Comparison of ENCODE assay signal across 1 cellular context in the genomic region with DNA sequence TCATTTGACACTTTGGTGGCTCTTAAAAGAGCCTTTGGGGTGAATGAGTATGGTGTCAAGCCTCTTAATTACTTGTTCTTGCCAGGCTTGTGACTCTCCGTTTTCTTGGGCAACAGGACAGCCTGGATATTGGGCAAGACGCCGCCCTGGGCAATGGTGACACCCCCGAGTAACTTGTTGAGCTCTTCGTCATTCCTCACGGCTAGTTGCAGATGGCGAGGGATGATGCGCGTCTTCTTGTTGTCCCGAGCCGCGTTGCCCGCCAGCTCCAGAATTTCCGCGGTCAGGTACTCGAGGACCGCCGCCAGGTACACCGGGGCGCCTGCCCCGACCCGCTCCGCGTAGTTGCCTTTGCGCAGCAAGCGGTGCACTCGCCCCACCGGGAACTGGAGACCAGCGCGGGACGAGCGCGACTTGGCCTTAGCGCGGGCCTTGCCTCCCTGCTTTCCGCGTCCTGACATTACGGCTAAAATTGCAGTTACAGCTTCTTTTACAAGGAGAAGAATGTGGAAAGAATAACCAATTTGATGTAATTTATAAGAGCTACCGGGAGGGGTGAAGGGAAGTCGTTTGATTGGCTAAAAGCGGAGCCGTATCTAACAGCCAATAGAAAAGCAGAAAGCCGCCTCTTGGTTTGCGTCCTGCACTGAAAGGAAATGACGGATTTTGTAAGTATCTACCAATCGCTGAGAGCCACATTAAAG.
A peak's percentile ranks its signal among the peaks of the same experiment; 100 is the strongest.
TF ChIP-seq lines count a peak whose summit lies in the region.

No MANE protein-coding gene starts in this region.

TF ChIP-seq in HepG2, 621 proteins besides CTCF, POLR2A, EP300 and RAD21 (continued from another document and continues in another):
- TF ChIP-seq, protein P1, sequence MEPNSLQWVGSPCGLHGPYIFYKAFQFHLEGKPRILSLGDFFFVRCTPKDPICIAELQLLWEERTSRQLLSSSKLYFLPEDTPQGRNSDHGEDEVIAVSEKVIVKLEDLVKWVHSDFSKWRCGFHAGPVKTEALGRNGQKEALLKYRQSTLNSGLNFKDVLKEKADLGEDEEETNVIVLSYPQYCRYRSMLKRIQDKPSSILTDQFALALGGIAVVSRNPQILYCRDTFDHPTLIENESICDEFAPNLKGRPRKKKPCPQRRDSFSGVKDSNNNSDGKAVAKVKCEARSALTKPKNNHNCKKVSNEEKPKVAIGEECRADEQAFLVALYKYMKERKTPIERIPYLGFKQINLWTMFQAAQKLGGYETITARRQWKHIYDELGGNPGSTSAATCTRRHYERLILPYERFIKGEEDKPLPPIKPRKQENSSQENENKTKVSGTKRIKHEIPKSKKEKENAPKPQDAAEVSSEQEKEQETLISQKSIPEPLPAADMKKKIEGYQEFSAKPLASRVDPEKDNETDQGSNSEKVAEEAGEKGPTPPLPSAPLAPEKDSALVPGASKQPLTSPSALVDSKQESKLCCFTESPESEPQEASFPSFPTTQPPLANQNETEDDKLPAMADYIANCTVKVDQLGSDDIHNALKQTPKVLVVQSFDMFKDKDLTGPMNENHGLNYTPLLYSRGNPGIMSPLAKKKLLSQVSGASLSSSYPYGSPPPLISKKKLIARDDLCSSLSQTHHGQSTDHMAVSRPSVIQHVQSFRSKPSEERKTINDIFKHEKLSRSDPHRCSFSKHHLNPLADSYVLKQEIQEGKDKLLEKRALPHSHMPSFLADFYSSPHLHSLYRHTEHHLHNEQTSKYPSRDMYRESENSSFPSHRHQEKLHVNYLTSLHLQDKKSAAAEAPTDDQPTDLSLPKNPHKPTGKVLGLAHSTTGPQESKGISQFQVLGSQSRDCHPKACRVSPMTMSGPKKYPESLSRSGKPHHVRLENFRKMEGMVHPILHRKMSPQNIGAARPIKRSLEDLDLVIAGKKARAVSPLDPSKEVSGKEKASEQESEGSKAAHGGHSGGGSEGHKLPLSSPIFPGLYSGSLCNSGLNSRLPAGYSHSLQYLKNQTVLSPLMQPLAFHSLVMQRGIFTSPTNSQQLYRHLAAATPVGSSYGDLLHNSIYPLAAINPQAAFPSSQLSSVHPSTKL (CRISPR knock-in tag; IDR thresholded peaks at IDR 0.05): no peak
- TF ChIP-seq ZNF292 (CRISPR knock-in tag; IDR thresholded peaks at IDR 0.05; ENCODE audit: borderline replicate concordance, low read depth) (no peak), ZNF547 (CRISPR knock-in tag; IDR thresholded peaks at IDR 0.05) (peak; percentile 52; the same call in 1 of the 2 replicates), PHF21A (CRISPR knock-in tag; IDR thresholded peaks at IDR 0.05) (peak; percentile 55; the same call in 1 of the 2 replicates), ZKSCAN1 (IDR thresholded peaks at IDR 0.05; ENCODE audit: low read length) (no peak), POLR2G (IDR thresholded peaks at IDR 0.05; ENCODE audit: low read depth, low read length) (peak; percentile 81), ZNF660 (CRISPR knock-in tag; IDR thresholded peaks at IDR 0.05; ENCODE audit: borderline replicate concordance, low read depth) (no peak), RELA (CRISPR knock-in tag; IDR thresholded peaks at IDR 0.05) (no peak), XRCC5 (optimal IDR thresholded peaks at IDR 0.05; ENCODE audit: low read length) (no peak), HDAC6 (IDR thresholded peaks at IDR 0.05; ENCODE audit: low read depth, low read length) (no peak), FOXC1 (CRISPR knock-in tag; IDR thresholded peaks at IDR 0.05; ENCODE audit: borderline replicate concordance) (no peak), RFXANK (CRISPR knock-in tag; IDR thresholded peaks at IDR 0.05) (no peak), ZNF775 (CRISPR knock-in tag; IDR thresholded peaks at IDR 0.05; ENCODE audit: borderline replicate concordance) (no peak), ZBTB7A (CRISPR knock-in tag; IDR thresholded peaks at IDR 0.05) (0 out of 2 replicates have a peak, but pooled peaks have one; percentile 21), CEBPB (IDR thresholded peaks at IDR 0.05; ENCODE audit: borderline replicate concordance, low read depth, low read length) (peak; percentile 75), TAF15 (IDR thresholded peaks at IDR 0.05; ENCODE audit: low read depth, low read length, poor library complexity, severe bottlenecking) (peak; percentile 68), SMYD3 (CRISPR knock-in tag; IDR thresholded peaks at IDR 0.05) (no peak; the same call in 1 of the 2 replicates), HMG20B (CRISPR knock-in tag; conservative IDR thresholded peaks at IDR 0.05) (0 out of 2 replicates have a peak, but pooled peaks have one; percentile 7), SP2 (CRISPR knock-in tag; IDR thresholded peaks at IDR 0.05) (0 out of 2 replicates have a peak, but pooled peaks have one; percentile 37), SALL1 (CRISPR knock-in tag; IDR thresholded peaks at IDR 0.05) (peak; percentile 68), GABPA (IDR thresholded peaks at IDR 0.05; ENCODE audit: low read depth, low read length) (no peak), GABPA (CRISPR knock-in tag; IDR thresholded peaks at IDR 0.05; ENCODE audit: low read depth) (peak; percentile 84), SATB2 (CRISPR knock-in tag; IDR thresholded peaks at IDR 0.05) (no peak), ZNF530 (CRISPR knock-in tag; IDR thresholded peaks at IDR 0.05; ENCODE audit: low read depth) (no peak), ZNF816 (CRISPR knock-in tag; IDR thresholded peaks at IDR 0.05; ENCODE audit: borderline replicate concordance) (no peak), ZNF138 (CRISPR knock-in tag; IDR thresholded peaks at IDR 0.05; ENCODE audit: low read depth) (no peak), ZNF350 (CRISPR knock-in tag; IDR thresholded peaks at IDR 0.05; ENCODE audit: borderline replicate concordance, low read depth) (no peak)
- TF ChIP-seq, protein P2, sequence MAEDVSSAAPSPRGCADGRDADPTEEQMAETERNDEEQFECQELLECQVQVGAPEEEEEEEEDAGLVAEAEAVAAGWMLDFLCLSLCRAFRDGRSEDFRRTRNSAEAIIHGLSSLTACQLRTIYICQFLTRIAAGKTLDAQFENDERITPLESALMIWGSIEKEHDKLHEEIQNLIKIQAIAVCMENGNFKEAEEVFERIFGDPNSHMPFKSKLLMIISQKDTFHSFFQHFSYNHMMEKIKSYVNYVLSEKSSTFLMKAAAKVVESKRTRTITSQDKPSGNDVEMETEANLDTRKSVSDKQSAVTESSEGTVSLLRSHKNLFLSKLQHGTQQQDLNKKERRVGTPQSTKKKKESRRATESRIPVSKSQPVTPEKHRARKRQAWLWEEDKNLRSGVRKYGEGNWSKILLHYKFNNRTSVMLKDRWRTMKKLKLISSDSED (CRISPR knock-in tag; IDR thresholded peaks at IDR 0.05): no peak
- TF ChIP-seq, protein P3, sequence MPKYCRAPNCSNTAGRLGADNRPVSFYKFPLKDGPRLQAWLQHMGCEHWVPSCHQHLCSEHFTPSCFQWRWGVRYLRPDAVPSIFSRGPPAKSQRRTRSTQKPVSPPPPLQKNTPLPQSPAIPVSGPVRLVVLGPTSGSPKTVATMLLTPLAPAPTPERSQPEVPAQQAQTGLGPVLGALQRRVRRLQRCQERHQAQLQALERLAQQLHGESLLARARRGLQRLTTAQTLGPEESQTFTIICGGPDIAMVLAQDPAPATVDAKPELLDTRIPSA (CRISPR knock-in tag; IDR thresholded peaks at IDR 0.05; ENCODE audit: borderline replicate concordance): no peak
- TF ChIP-seq, protein P4, sequence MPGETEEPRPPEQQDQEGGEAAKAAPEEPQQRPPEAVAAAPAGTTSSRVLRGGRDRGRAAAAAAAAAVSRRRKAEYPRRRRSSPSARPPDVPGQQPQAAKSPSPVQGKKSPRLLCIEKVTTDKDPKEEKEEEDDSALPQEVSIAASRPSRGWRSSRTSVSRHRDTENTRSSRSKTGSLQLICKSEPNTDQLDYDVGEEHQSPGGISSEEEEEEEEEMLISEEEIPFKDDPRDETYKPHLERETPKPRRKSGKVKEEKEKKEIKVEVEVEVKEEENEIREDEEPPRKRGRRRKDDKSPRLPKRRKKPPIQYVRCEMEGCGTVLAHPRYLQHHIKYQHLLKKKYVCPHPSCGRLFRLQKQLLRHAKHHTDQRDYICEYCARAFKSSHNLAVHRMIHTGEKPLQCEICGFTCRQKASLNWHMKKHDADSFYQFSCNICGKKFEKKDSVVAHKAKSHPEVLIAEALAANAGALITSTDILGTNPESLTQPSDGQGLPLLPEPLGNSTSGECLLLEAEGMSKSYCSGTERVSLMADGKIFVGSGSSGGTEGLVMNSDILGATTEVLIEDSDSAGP (CRISPR knock-in tag; IDR thresholded peaks at IDR 0.05; ENCODE audit: borderline replicate concordance): peak; percentile 30; the same call in 1 of the 2 replicates
- TF ChIP-seq, protein P5, sequence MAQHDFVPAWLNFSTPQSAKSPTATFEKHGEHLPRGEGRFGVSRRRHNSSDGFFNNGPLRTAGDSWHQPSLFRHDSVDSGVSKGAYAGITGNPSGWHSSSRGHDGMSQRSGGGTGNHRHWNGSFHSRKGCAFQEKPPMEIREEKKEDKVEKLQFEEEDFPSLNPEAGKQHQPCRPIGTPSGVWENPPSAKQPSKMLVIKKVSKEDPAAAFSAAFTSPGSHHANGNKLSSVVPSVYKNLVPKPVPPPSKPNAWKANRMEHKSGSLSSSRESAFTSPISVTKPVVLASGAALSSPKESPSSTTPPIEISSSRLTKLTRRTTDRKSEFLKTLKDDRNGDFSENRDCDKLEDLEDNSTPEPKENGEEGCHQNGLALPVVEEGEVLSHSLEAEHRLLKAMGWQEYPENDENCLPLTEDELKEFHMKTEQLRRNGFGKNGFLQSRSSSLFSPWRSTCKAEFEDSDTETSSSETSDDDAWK (CRISPR knock-in tag; IDR thresholded peaks at IDR 0.05): no peak
- TF ChIP-seq, protein P6, sequence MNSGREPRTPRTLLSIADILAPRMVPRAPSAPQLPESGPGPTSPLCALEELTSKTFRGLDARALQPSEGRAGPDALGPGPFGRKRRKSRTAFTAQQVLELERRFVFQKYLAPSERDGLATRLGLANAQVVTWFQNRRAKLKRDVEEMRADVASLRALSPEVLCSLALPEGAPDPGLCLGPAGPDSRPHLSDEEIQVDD (CRISPR knock-in tag; IDR thresholded peaks at IDR 0.05; ENCODE audit: borderline replicate concordance): no peak
- TF ChIP-seq, protein P7, sequence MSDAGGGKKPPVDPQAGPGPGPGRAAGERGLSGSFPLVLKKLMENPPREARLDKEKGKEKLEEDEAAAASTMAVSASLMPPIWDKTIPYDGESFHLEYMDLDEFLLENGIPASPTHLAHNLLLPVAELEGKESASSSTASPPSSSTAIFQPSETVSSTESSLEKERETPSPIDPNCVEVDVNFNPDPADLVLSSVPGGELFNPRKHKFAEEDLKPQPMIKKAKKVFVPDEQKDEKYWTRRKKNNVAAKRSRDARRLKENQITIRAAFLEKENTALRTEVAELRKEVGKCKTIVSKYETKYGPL (CRISPR knock-in tag; IDR thresholded peaks at IDR 0.05): no peak
- TF ChIP-seq, protein P8, sequence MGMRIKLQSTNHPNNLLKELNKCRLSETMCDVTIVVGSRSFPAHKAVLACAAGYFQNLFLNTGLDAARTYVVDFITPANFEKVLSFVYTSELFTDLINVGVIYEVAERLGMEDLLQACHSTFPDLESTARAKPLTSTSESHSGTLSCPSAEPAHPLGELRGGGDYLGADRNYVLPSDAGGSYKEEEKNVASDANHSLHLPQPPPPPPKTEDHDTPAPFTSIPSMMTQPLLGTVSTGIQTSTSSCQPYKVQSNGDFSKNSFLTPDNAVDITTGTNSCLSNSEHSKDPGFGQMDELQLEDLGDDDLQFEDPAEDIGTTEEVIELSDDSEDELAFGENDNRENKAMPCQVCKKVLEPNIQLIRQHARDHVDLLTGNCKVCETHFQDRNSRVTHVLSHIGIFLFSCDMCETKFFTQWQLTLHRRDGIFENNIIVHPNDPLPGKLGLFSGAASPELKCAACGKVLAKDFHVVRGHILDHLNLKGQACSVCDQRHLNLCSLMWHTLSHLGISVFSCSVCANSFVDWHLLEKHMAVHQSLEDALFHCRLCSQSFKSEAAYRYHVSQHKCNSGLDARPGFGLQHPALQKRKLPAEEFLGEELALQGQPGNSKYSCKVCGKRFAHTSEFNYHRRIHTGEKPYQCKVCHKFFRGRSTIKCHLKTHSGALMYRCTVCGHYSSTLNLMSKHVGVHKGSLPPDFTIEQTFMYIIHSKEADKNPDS (CRISPR knock-in tag; IDR thresholded peaks at IDR 0.05): no peak
- TF ChIP-seq, protein P9, sequence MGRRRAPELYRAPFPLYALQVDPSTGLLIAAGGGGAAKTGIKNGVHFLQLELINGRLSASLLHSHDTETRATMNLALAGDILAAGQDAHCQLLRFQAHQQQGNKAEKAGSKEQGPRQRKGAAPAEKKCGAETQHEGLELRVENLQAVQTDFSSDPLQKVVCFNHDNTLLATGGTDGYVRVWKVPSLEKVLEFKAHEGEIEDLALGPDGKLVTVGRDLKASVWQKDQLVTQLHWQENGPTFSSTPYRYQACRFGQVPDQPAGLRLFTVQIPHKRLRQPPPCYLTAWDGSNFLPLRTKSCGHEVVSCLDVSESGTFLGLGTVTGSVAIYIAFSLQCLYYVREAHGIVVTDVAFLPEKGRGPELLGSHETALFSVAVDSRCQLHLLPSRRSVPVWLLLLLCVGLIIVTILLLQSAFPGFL (CRISPR knock-in tag; IDR thresholded peaks at IDR 0.05): no peak
